8 cellular contexts compared by ENCODE assay signal in genomic region chr13:73060251-73061160, GRCh38. TPM values are rescaled to one million over a fixed set of nuclear protein-coding genes. Genes with fewer than 3 reads are reported as not detected.
DNase-seq lines count a peak whose midpoint lies in the region; ATAC-seq and TF ChIP-seq lines count a peak whose summit lies in the region.

No MANE protein-coding gene starts in this region.

- H3K79me2 ChIP-seq in OCI-LY1 (ENCODE audit: insufficient read depth, low read length) = no peaks in the 10 kb centered on the region

- H3K4me3 Mint-ChIP-seq in activated CD4-positive, alpha-beta T cell treated with anti-CD3 and anti-CD28 coated beads, Interleukin-2, amount 10 ng/mL, durations not matched to agents 24 days and 14 days = peak overlapping the region; percentile 82
- peak overlapping the region; percentile 90 for H3K4me3 Mint-ChIP-seq in mesothelial cell of epicardium

- TF ChIP-seq CTCF in OCI-LY1 (IDR thresholded peaks at IDR 0.05; ENCODE audit: low read length) (no peak), mesothelial cell of epicardium (IDR thresholded peaks at IDR 0.05; ENCODE audit: unreplicated experiment) (no peak), vagina (IDR thresholded peaks at IDR 0.05) (no peak)

- no peaks in the 10 kb centered on the region for H4K20me1 ChIP-seq in OCI-LY1 (ENCODE audit: insufficient read depth, low read length)

- no peaks in the 10 kb centered on the region; the same call in 1 of the 2 replicates for H3K27me3 ChIP-seq in OCI-LY1 (ENCODE audit: insufficient read depth, low read length)
- H3K27me3 ChIP-seq in vagina = no peaks in the 10 kb centered on the region

- peaks cover 2% of the 10 kb centered on the region for H3K36me3 Mint-ChIP-seq in activated CD4-positive, alpha-beta T cell treated with anti-CD3 and anti-CD28 coated beads, Interleukin-2, amount 10 ng/mL, durations not matched to agents 24 days and 14 days (ENCODE audit: low read depth)
- peaks cover 8% of the 10 kb centered on the region for H3K36me3 Mint-ChIP-seq in mesothelial cell of epicardium

- H3K4me3 ChIP-seq in OCI-LY1 (ENCODE audit: low read depth, low read length, poor library complexity, severe bottlenecking) (peak overlapping the region; percentile 68), vagina (peak overlapping the region; percentile 73 to 93)

- H3K9me3 ChIP-seq in OCI-LY1 (ENCODE audit: low read length) (no peaks in the 10 kb centered on the region), vagina (no peaks in the 10 kb centered on the region)

- peak; percentile 64 for DNase-seq in activated CD4-positive, alpha-beta T cell treated with anti-CD3 and anti-CD28 coated beads, Interleukin-2, amount 10 ng/mL, durations not matched to agents 24 days and 14 days
- no peak for DNase-seq in activated CD4-positive, alpha-beta T cell treated with anti-CD3 and anti-CD28 coated beads for 1 hour
- DNase-seq in dedifferentiated amniotic fluid mesenchymal stem cell (ENCODE audit: extremely low spot score) = peak; percentile 85
- no peak for DNase-seq in mesothelial cell of epicardium (ENCODE audit: low spot score in 2 of 2, unreplicated experiment in 2 of 2)
- no peak for DNase-seq in vagina (ENCODE audit: extremely low spot score in 2 of 2)
- no peak for DNase-seq in GF-D8 (lab: John Stamatoyannopoulos, UW)

- H3K4me2 ChIP-seq in OCI-LY1 (ENCODE audit: low read length) = peak overlapping the region; percentile 67

- peaks cover 42% of the 10 kb centered on the region for H3K27me3 Mint-ChIP-seq in activated CD4-positive, alpha-beta T cell treated with anti-CD3 and anti-CD28 coated beads, Interleukin-2, amount 10 ng/mL, durations not matched to agents 24 days and 14 days
- H3K27me3 Mint-ChIP-seq in mesothelial cell of epicardium (ENCODE audit: low read depth) = peaks cover 8% of the 10 kb centered on the region

- no peaks in the 10 kb centered on the region for H3F3A ChIP-seq in OCI-LY1 (ENCODE audit: insufficient read depth, low read length)

- intact Hi-C loops in activated CD4-positive, alpha-beta T cell treated with anti-CD3 and anti-CD28 coated beads, Interleukin-2, amount 10 ng/mL, durations not matched to agents 24 days and 14 days (cut with micrococcal nuclease) = no loop called here
- intact Hi-C loops in vagina (cut with DNase I) = loop anchor here (5.0 kb wide), 1 partner anchor 987 kb away; no protein-coding TSS in a partner anchor

- H3K4me1 Mint-ChIP-seq in activated CD4-positive, alpha-beta T cell treated with anti-CD3 and anti-CD28 coated beads, Interleukin-2, amount 10 ng/mL, durations not matched to agents 24 days and 14 days = peaks cover 20% of the 10 kb centered on the region
- H3K4me1 Mint-ChIP-seq in mesothelial cell of epicardium = peaks cover 78% of the 10 kb centered on the region

- peak overlapping the region; percentile 54; the same call in 1 of the 2 replicates for H3K9ac ChIP-seq in OCI-LY1 (ENCODE audit: low read length)

- peaks cover 20% of the 10 kb centered on the region for H3K4me1 ChIP-seq in OCI-LY1 (ENCODE audit: insufficient read depth, low read length, severe bottlenecking)
- peaks cover 12% of the 10 kb centered on the region for H3K4me1 ChIP-seq in vagina

- no peak overlapping the region for H2AFZ ChIP-seq in OCI-LY1 (ENCODE audit: low read length)

- H3K9me2 ChIP-seq in OCI-LY1 (ENCODE audit: low read depth, low read length) = no peaks in the 10 kb centered on the region

- no peak for TF ChIP-seq POLR2A in vagina (IDR thresholded peaks at IDR 0.05)

- no peak overlapping the region for H3K27ac Mint-ChIP-seq in activated CD4-positive, alpha-beta T cell treated with anti-CD3 and anti-CD28 coated beads, Interleukin-2, amount 10 ng/mL, durations not matched to agents 24 days and 14 days
- peak overlapping the region; percentile 96 for H3K27ac Mint-ChIP-seq in mesothelial cell of epicardium

- no peak for ATAC-seq in GM21529 (IDR thresholded peaks at IDR 0.05; ENCODE audit: unreplicated experiment)

- H3K36me3 ChIP-seq in OCI-LY1 (ENCODE audit: insufficient read depth, low read length) = no peaks in the 10 kb centered on the region; the same call in 1 of the 2 replicates
- peaks cover 0 to 8% of the 10 kb centered on the region in 2 donors for H3K36me3 ChIP-seq in vagina

- no peaks in the 10 kb centered on the region for H3K9me3 Mint-ChIP-seq in activated CD4-positive, alpha-beta T cell treated with anti-CD3 and anti-CD28 coated beads, Interleukin-2, amount 10 ng/mL, durations not matched to agents 24 days and 14 days
- no peaks in the 10 kb centered on the region for H3K9me3 Mint-ChIP-seq in mesothelial cell of epicardium

- H3K27ac ChIP-seq in OCI-LY1 (ENCODE audit: low read depth, low read length, poor library complexity, severe bottlenecking) (no peak overlapping the region), vagina (peak overlapping the region; percentile 86)

RNA-seq across cellular contexts. Expression of gene KLF5, which starts 1.7 kb away (rescaled TPM):
- 2.0 and 2.8 TPM in 2 replicates for total RNA-seq in activated CD4-positive, alpha-beta T cell treated with anti-CD3 and anti-CD28 coated beads, Interleukin-2, amount 10 ng/mL, durations not matched to agents 24 days and 14 days
- total RNA-seq in mesothelial cell of epicardium = 62.4 to 70.3 TPM (median 65.9 TPM) in 3 replicates
- total RNA-seq in vagina = 76.1 TPM

Comparison
In these comparisons a context has a peak if more than half of its experiments do, and no peak if none do; other contexts are left out.
1. DNase-seq: peak in activated CD4-positive, alpha-beta T cell treated with anti-CD3 and anti-CD28 coated beads, Interleukin-2, amount 10 ng/mL, durations not matched to agents 24 days and 14 days (single experiment) and dedifferentiated amniotic fluid mesenchymal stem cell (single experiment); none in activated CD4-positive, alpha-beta T cell treated with anti-CD3 and anti-CD28 coated beads for 1 hour (single experiment), mesothelial cell of epicardium (0 of 2), vagina (0 of 2) and GF-D8 (single experiment).
2. RNA of gene KLF5, which starts 1.7 kb away (total RNA-seq): 76.1 TPM in vagina (single experiment) and 62.4 to 70.3 TPM in mesothelial cell of epicardium; 2.0 to 2.8 TPM in activated CD4-positive, alpha-beta T cell treated with anti-CD3 and anti-CD28 coated beads, Interleukin-2, amount 10 ng/mL, durations not matched to agents 24 days and 14 days; every median in the first group is over 10 times any median in the second.